In genomic region chr5:16935271-16936149, GRCh38 we compare ENCODE assay signal across 1 cellular context.
A peak's percentile ranks its signal among the peaks of the same experiment; 100 is the strongest.
TF ChIP-seq lines count a peak whose summit lies in the region.

No MANE protein-coding gene starts in this region.

TF ChIP-seq in HEK293, 187 proteins besides CTCF, POLR2A, EP300 and RAD21 (continued from another document):
- TF ChIP-seq ZNF398 (tag by site-specific recombination; IDR thresholded peaks at IDR 0.05) (peak; percentile 57), ZNF132 (tag by site-specific recombination; IDR thresholded peaks at IDR 0.05; ENCODE audit: borderline replicate concordance) (no peak), HIC1 (tag by site-specific recombination; IDR thresholded peaks at IDR 0.05) (peak; percentile 44; the same call in 1 of the 2 replicates), ZNF148 (tag by site-specific recombination; IDR thresholded peaks at IDR 0.05; ENCODE audit: borderline replicate concordance) (no peak), REPIN1 (tag by site-specific recombination; IDR thresholded peaks at IDR 0.05; ENCODE audit: low read depth) (no peak; the same call in 1 of the 2 replicates), ZBTB1 (tag by site-specific recombination; IDR thresholded peaks at IDR 0.05) (no peak), ZNF610 (tag by site-specific recombination; IDR thresholded peaks at IDR 0.05; ENCODE audit: borderline replicate concordance) (peak; percentile 60; the same call in 1 of the 2 replicates), PBX3 (CRISPR knock-in tag; IDR thresholded peaks at IDR 0.05) (no peak), ZNF2 (tag by site-specific recombination; IDR thresholded peaks at IDR 0.05) (peak; percentile 70), ZNF239 (tag by site-specific recombination; IDR thresholded peaks at IDR 0.05) (no peak), ZNF202 (tag by site-specific recombination; IDR thresholded peaks at IDR 0.05; ENCODE audit: borderline replicate concordance) (no peak), ZNF488 (tag by site-specific recombination; IDR thresholded peaks at IDR 0.05) (no peak), ZNF292 (tag by site-specific recombination; IDR thresholded peaks at IDR 0.05; ENCODE audit: borderline replicate concordance, low read depth) (no peak), GLIS2 (tag by site-specific recombination; IDR thresholded peaks at IDR 0.05) (peak; percentile 85)
